In the genomic region with DNA sequence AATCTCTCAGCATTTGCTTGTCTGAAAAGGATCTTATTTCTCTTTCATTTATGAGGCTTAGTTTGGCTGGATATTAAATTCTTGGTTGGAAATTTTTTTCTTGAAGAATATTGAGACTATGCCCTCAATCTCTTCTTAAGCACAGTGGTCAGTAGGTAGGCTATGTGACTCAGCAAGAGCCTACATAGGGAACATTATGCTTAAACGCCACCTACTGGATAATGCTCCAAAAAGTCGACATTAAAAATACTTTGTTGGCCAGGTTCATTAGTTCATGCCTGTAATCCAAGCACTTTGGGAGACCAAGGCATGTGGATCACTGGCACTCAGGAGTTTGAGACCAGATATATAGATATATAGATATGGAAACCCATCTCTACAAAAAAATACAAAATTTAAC, we compare ENCODE assay signal across 8 cellular contexts.
DNase-seq lines count a peak whose midpoint lies in the region; ATAC-seq and TF ChIP-seq lines count a peak whose summit lies in the region.
"Had no signal": no experiment of that assay in that cellular context is flagged by ENCODE, and none has a peak within 500 bp of the region (broad histone marks: within the 10 kb centered on the region; RNA-seq: fewer than 3 reads in every experiment).

No MANE protein-coding gene starts in this region.

- peaks cover 32% of the 10 kb centered on the region for H3K9me3 Mint-ChIP-seq in progenitor cell of endocrine pancreas (ENCODE audit: low read depth)

- H3K27ac ChIP-seq in sigmoid colon = no peak overlapping the region

- H3K27me3 ChIP-seq in sigmoid colon = no peaks in the 10 kb centered on the region

- H3K27ac Mint-ChIP-seq in progenitor cell of endocrine pancreas = no peak overlapping the region
- H3K27ac Mint-ChIP-seq: activated CD8-positive, alpha-beta T cell treated with anti-CD3 and anti-CD28 coated beads for 36 hours had no signal

- no peak for ATAC-seq in GM21367 (IDR thresholded peaks at IDR 0.05; ENCODE audit: unreplicated experiment)
- no peak for ATAC-seq in HG02973 (IDR thresholded peaks at IDR 0.05; ENCODE audit: unreplicated experiment)
- ATAC-seq: activated CD8-positive, alpha-beta T cell treated with anti-CD3 and anti-CD28 coated beads for 36 hours had no signal

- DNase-seq in GM13977 (ENCODE audit: low spot score) (peak; percentile 12), MV-4-11 (lab: John Stamatoyannopoulos, UW) (peak; percentile 12), cardiac fibroblast (ENCODE audit: low read depth in 2 of 2) (peak; percentile 70 to 84), progenitor cell of endocrine pancreas (ENCODE audit: low spot score, unreplicated experiment) (no peak), sigmoid colon (no peak)
- DNase-seq: activated CD8-positive, alpha-beta T cell treated with anti-CD3 and anti-CD28 coated beads for 36 hours had no signal

- TF ChIP-seq EP300 in sigmoid colon (IDR thresholded peaks at IDR 0.05) = no peak

- in situ Hi-C loops in GM13977 (cut with MboI; ENCODE audit: low pct_unique_long_range_greater_than_20kb, low sequenced_read_pairs, unreplicated experiment) = no loop called here

- H3K36me3 Mint-ChIP-seq in progenitor cell of endocrine pancreas (ENCODE audit: insufficient read depth) = peaks cover 7% of the 10 kb centered on the region

- no peak overlapping the region for H3K4me3 Mint-ChIP-seq in progenitor cell of endocrine pancreas (ENCODE audit: low read depth)
- H3K4me3 Mint-ChIP-seq: activated CD8-positive, alpha-beta T cell treated with anti-CD3 and anti-CD28 coated beads for 36 hours had no signal

- TF ChIP-seq CTCF in GM13977 (IDR thresholded peaks at IDR 0.05; ENCODE audit: extremely low read depth, insufficient read depth, missing control alignments) (peak; percentile 45), cardiac fibroblast (IDR thresholded peaks at IDR 0.05; ENCODE audit: low read depth, low read length) (peak; percentile 24), progenitor cell of endocrine pancreas (IDR thresholded peaks at IDR 0.05; ENCODE audit: unreplicated experiment) (peak; percentile 34), sigmoid colon (IDR thresholded peaks at IDR 0.05) (peak in 1 of 4 experiments; percentile 11)

- peaks cover 1% of the 10 kb centered on the region for H3K4me1 Mint-ChIP-seq in progenitor cell of endocrine pancreas (ENCODE audit: low read depth)

- WGBS in sigmoid colon, 2 donors = 18 to 41% methylated on average over 2 of the region's 2 CpGs

- H3K4me1 ChIP-seq in sigmoid colon = no peaks in the 10 kb centered on the region

- intact Hi-C loops in sigmoid colon (cut with DNase I) = no loop called here

- peaks cover 0 to 9% (median 0%) of the 10 kb centered on the region in 4 donors for H3K9me3 ChIP-seq in sigmoid colon

- H3K27me3 Mint-ChIP-seq in progenitor cell of endocrine pancreas = no peaks in the 10 kb centered on the region

- TF ChIP-seq POLR2A in sigmoid colon (IDR thresholded peaks at IDR 0.05) = no peak

- no peak overlapping the region for H3K4me3 ChIP-seq in cardiac fibroblast (replicated peaks in 1 of 2; ENCODE audit: low read depth in 2 of 2, low read length in 2 of 2)
- H3K4me3 ChIP-seq in sigmoid colon = no peak overlapping the region

- H3K36me3 ChIP-seq in sigmoid colon = no peaks in the 10 kb centered on the region

Comparison
In these comparisons a context has a peak if more than half of its experiments do, and no peak if none do; other contexts are left out.
1. DNase-seq: peak in GM13977 (single experiment), MV-4-11 (single experiment) and cardiac fibroblast (2 of 2); none in progenitor cell of endocrine pancreas (single experiment) and sigmoid colon (single experiment).